Comparison of ENCODE assay signal across 25 cellular contexts in the genomic region with DNA sequence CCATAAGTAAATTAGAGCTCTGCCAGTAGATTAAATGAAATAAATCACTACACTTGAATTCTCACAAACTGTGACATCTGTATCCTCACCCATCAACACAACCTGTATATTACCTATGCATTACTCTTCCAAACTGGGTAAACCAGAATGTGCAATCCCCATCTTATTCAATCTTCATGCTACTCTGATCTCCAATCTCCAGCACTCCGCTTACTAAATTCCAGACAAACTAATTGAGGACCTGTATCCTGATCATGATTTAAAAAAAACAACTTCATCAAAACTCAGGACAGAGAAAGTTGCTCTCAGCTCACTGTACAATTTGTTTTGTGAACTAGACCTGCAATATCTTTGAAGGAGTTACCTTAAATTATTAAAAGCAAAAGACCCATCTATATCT.
DNase-seq lines count a peak whose midpoint lies in the region; ATAC-seq, FAIRE-seq and TF ChIP-seq lines count a peak whose summit lies in the region.
"Had no signal": no experiment of that assay in that cellular context is flagged by ENCODE, and none has a peak within 500 bp of the region (broad histone marks: within the 10 kb centered on the region; RNA-seq: fewer than 3 reads in every experiment).

No MANE protein-coding gene starts in this region.

- no peak overlapping the region for H3K4me2 ChIP-seq in HepG2 (ENCODE audit: low read depth, low read length)

- FAIRE-seq in HepG2 (lab: Jason Lieb, UNC): no peak

- in situ Hi-C loops in HepG2 (cut with HindIII; ENCODE audit: extremely low pct_ligation_motif_present, low pct_unique_long_range_greater_than_20kb): no loop called here

- no TSS peak for BruUV-seq in HepG2 (replicated peaks; lab: Mats Ljungman, UMichigan)

- H3K36me3 Mint-ChIP-seq in CD4-positive, CD25-positive, alpha-beta regulatory T cell: no peaks in the 10 kb centered on the region
- H3K36me3 Mint-ChIP-seq in CD8-positive, alpha-beta memory T cell: peaks cover 0 to 4% (median 0%) of the 10 kb centered on the region in 3 donors
- peaks cover 12% of the 10 kb centered on the region for H3K36me3 Mint-ChIP-seq in activated CD8-positive, alpha-beta T cell treated with anti-CD3 and anti-CD28 coated beads, Interleukin-2, amount 10 ng/mL, durations not matched to agents 7 days and 5 days (ENCODE audit: low read depth)
- H3K36me3 Mint-ChIP-seq in naive thymus-derived CD8-positive, alpha-beta T cell: peaks cover 0 to 4% (median 0%) of the 10 kb centered on the region in 3 donors
- H3K36me3 Mint-ChIP-seq: type B pancreatic cell had no signal

- WGBS in HepG2 (ENCODE audit: low lambda C conversion rate): 100% methylated on average over 1 of the region's 1 CpG

- peak overlapping the region; percentile 42 to 88 (median 62) for H3K4me3 Mint-ChIP-seq in CD4-positive, CD25-positive, alpha-beta regulatory T cell
- H3K4me3 Mint-ChIP-seq in CD8-positive, alpha-beta memory T cell: peak overlapping the region in 2 of 7 donors; percentile 11 to 12
- H3K4me3 Mint-ChIP-seq in activated CD8-positive, alpha-beta T cell treated with anti-CD3 and anti-CD28 coated beads, Interleukin-2, amount 10 ng/mL, durations not matched to agents 7 days and 5 days: no peak overlapping the region
- H3K4me3 Mint-ChIP-seq in naive thymus-derived CD8-positive, alpha-beta T cell: peak overlapping the region in 9 of 10 donors; percentile 5 to 81 (median 41)
- H3K4me3 Mint-ChIP-seq: type B pancreatic cell had no signal

- peak overlapping the region; percentile 70 to 89 (median 81) for H3K27ac Mint-ChIP-seq in CD4-positive, CD25-positive, alpha-beta regulatory T cell
- peak overlapping the region in 5 of 8 donors; percentile 2 to 70 (median 36) for H3K27ac Mint-ChIP-seq in CD8-positive, alpha-beta memory T cell
- peak overlapping the region; percentile 13 for H3K27ac Mint-ChIP-seq in activated CD8-positive, alpha-beta T cell treated with anti-CD3 and anti-CD28 coated beads, Interleukin-2, amount 10 ng/mL, durations not matched to agents 7 days and 5 days
- peak overlapping the region; percentile 23 to 94 (median 68) for H3K27ac Mint-ChIP-seq in naive thymus-derived CD8-positive, alpha-beta T cell
- H3K27ac Mint-ChIP-seq: type B pancreatic cell had no signal

- H3K4me1 ChIP-seq in CD4-positive, CD25-positive, alpha-beta regulatory T cell (ENCODE audit: control insufficient read depth, insufficient read depth, low read length, poor library complexity, severe bottlenecking): peaks cover 97% of the 10 kb centered on the region
- H3K4me1 ChIP-seq in CD8-positive, alpha-beta memory T cell (ENCODE audit: insufficient read depth, low read length): peaks cover 99% of the 10 kb centered on the region
- H3K4me1 ChIP-seq in BE2C (peaks cover 11% of the 10 kb centered on the region), HepG2 (ENCODE audit: insufficient read depth, low read length) (peaks cover 84% of the 10 kb centered on the region)
- H3K4me1 ChIP-seq: prostate gland had no signal

- intact Hi-C loops in HepG2 (cut with micrococcal nuclease; ENCODE audit: unreplicated experiment): no loop called here

- H3K27ac ChIP-seq in CD4-positive, CD25-positive, alpha-beta regulatory T cell (ENCODE audit: insufficient read depth, low read length, poor library complexity, severe bottlenecking): peak overlapping the region; percentile 64
- no peak overlapping the region for H3K27ac ChIP-seq in CD8-positive, alpha-beta memory T cell (ENCODE audit: low read depth, low read length)
- no peak overlapping the region for H3K27ac ChIP-seq in HepG2 (ENCODE audit: extremely low read length, insufficient read depth, low read length)
- H3K27ac ChIP-seq: lower lobe of right lung, prostate gland, WERI-Rb-1 had no signal

- ATAC-seq in CD4-positive, CD25-positive, alpha-beta regulatory T cell (ENCODE audit: low read depth in 2 of 2): no peak
- ATAC-seq in activated CD8-positive, alpha-beta T cell treated with anti-CD3 and anti-CD28 coated beads, Interleukin-2, amount 10 ng/mL, durations not matched to agents 7 days and 5 days: no peak
- no peak for ATAC-seq in naive thymus-derived CD8-positive, alpha-beta T cell
- ATAC-seq in GM21529 (IDR thresholded peaks at IDR 0.05; ENCODE audit: unreplicated experiment): no peak
- no peak for ATAC-seq in GM21360 (IDR thresholded peaks at IDR 0.05; ENCODE audit: unreplicated experiment)
- no peak for ATAC-seq in HepG2
- ATAC-seq: lower lobe of right lung, SK-N-SH treated with all-trans-retinoic acid at 6 μM for 48 hours had no signal

- no peak overlapping the region for H3K9ac ChIP-seq in HepG2 (ENCODE audit: insufficient read depth, low read depth, low read length)

- peaks cover 58 to 96% (median 88%) of the 10 kb centered on the region in 4 donors for H3K4me1 Mint-ChIP-seq in CD4-positive, CD25-positive, alpha-beta regulatory T cell
- H3K4me1 Mint-ChIP-seq in CD8-positive, alpha-beta memory T cell: peaks cover 82 to 98% (median 97%) of the 10 kb centered on the region in 3 donors
- H3K4me1 Mint-ChIP-seq in activated CD8-positive, alpha-beta T cell treated with anti-CD3 and anti-CD28 coated beads, Interleukin-2, amount 10 ng/mL, durations not matched to agents 7 days and 5 days (ENCODE audit: low read depth): peaks cover 64% of the 10 kb centered on the region
- peaks cover 57 to 99% (median 97%) of the 10 kb centered on the region in 4 donors for H3K4me1 Mint-ChIP-seq in naive thymus-derived CD8-positive, alpha-beta T cell

- no peak for DNase-seq in CD4-positive, CD25-positive, alpha-beta regulatory T cell
- DNase-seq in CD8-positive, alpha-beta memory T cell: no peak
- no peak for DNase-seq in activated CD8-positive, alpha-beta T cell treated with anti-CD3 and anti-CD28 coated beads, Interleukin-2, amount 10 ng/mL, durations not matched to agents 7 days and 5 days
- no peak for DNase-seq in naive thymus-derived CD8-positive, alpha-beta T cell
- DNase-seq in BE2C (no peak), HepG2 (ENCODE audit: low spot score) (no peak)
- DNase-seq: Caco-2; cerebellar nuclear complex; DMS79 treated with DMSO at 0.1 percent for 48 hours; glutamatergic neuron; H7; lower lobe of right lung; NCI-H1092 treated with DMSO at 0.1 percent for 48 hours; NCI-H2029 treated with DMSO at 0.1 percent for 48 hours; NCI-H446; OCI-M1; stimulated activated CD4-positive, alpha-beta T cell treated with anti-CD3 and anti-CD28 coated beads, Interleukin-15, amount 100 ng/mL, for 24 hours; T-helper 9 cell; WERI-Rb-1 had no signal

- TF ChIP-seq POLR2A in HepG2 (IDR thresholded peaks at IDR 0.05; ENCODE audit: insufficient read depth in 1 of 2, low read depth in 2 of 2, low read length in 2 of 2): no peak

- CTCF ChIA-PET in CD8-positive, alpha-beta memory T cell (lab: Charles Lee): no interaction called here
- CTCF ChIA-PET in activated CD8-positive, alpha-beta T cell treated with anti-CD3 and anti-CD28 coated beads, Interleukin-2, amount 10 ng/mL, durations not matched to agents 7 days and 5 days (lab: Charles Lee): interaction anchor here (1.6 to 1.9 kb wide), 4 partner anchors 8 to 14 kb away, joined by 3 to 7 read pairs (median 5); no protein-coding TSS in a partner anchor
- CTCF ChIA-PET in HepG2 (lab: Yijun Ruan, JAX; ENCODE audit: low intra/inter-chr PET ratio, low total read pairs): no interaction called here

- peaks cover 82% of the 10 kb centered on the region for H4K20me1 ChIP-seq in HepG2 (ENCODE audit: insufficient read depth, low read length)

- TF ChIP-seq EP300 in HepG2 (IDR thresholded peaks at IDR 0.05; ENCODE audit: low read depth in 2 of 2, low read length in 2 of 2): no peak
- TF ChIP-seq EP300 in HepG2 (CRISPR knock-in tag; IDR thresholded peaks at IDR 0.05; ENCODE audit: borderline replicate concordance): no peak

- POLR2A ChIA-PET in CD8-positive, alpha-beta memory T cell (lab: Charles Lee): no interaction called here
- POLR2A ChIA-PET in activated CD8-positive, alpha-beta T cell treated with anti-CD3 and anti-CD28 coated beads, Interleukin-2, amount 10 ng/mL, durations not matched to agents 7 days and 5 days (lab: Charles Lee): no interaction called here
- POLR2A ChIA-PET in naive thymus-derived CD8-positive, alpha-beta T cell (lab: Charles Lee): interaction anchor here (0.7 kb wide), 1 partner anchor 10 kb away, joined by 3 read pairs; no protein-coding TSS in a partner anchor
- POLR2A ChIA-PET in HepG2 (lab: Yijun Ruan, JAX): no interaction called here

- H3K36me3 ChIP-seq in CD4-positive, CD25-positive, alpha-beta regulatory T cell (ENCODE audit: control insufficient read depth, insufficient read depth, low read length): no peaks in the 10 kb centered on the region
- H3K36me3 ChIP-seq in CD8-positive, alpha-beta memory T cell (ENCODE audit: insufficient read depth, low read length): no peaks in the 10 kb centered on the region
- H3K36me3 ChIP-seq in BE2C (no peaks in the 10 kb centered on the region), HepG2 (replicated peaks in 1 of 2; ENCODE audit: control insufficient read depth in 1 of 2, insufficient read depth in 2 of 2, low read length in 2 of 2) (peaks cover 0 to 5% of the 10 kb centered on the region in 2 experiments; a peak in 1 of 5 replicates)
- H3K36me3 ChIP-seq: lower lobe of right lung, neutrophil, prostate gland, WERI-Rb-1 had no signal

- no peak for TF ChIP-seq CTCF in BE2C (IDR thresholded peaks at IDR 0.05; ENCODE audit: low read depth, low read length)
- TF ChIP-seq CTCF in HepG2 (CRISPR knock-in tag; IDR thresholded peaks at IDR 0.05): no peak

- H3K79me2 ChIP-seq in HepG2 (ENCODE audit: insufficient read depth, low read length): peaks cover 100% of the 10 kb centered on the region

- no peaks in the 10 kb centered on the region for H3K27me3 ChIP-seq in CD4-positive, CD25-positive, alpha-beta regulatory T cell (ENCODE audit: control insufficient read depth, insufficient read depth, low read length)
- no peaks in the 10 kb centered on the region for H3K27me3 ChIP-seq in CD8-positive, alpha-beta memory T cell (ENCODE audit: insufficient read depth, low read length, poor library complexity, severe bottlenecking)
- H3K27me3 ChIP-seq in BE2C: no peaks in the 10 kb centered on the region
- no peaks in the 10 kb centered on the region for H3K27me3 ChIP-seq in HepG2 (ENCODE audit: control insufficient read depth in 1 of 2, insufficient read depth in 2 of 2, low read length in 2 of 2)
- H3K27me3 ChIP-seq: neutrophil had no signal

- no peaks in the 10 kb centered on the region for H3K27me3 Mint-ChIP-seq in CD4-positive, CD25-positive, alpha-beta regulatory T cell
- H3K27me3 Mint-ChIP-seq in CD8-positive, alpha-beta memory T cell: peaks cover 0 to 2% of the 10 kb centered on the region in 2 donors
- no peaks in the 10 kb centered on the region for H3K27me3 Mint-ChIP-seq in activated CD8-positive, alpha-beta T cell treated with anti-CD3 and anti-CD28 coated beads, Interleukin-2, amount 10 ng/mL, durations not matched to agents 7 days and 5 days (ENCODE audit: low read depth)
- H3K27me3 Mint-ChIP-seq in naive thymus-derived CD8-positive, alpha-beta T cell: no peaks in the 10 kb centered on the region
- H3K27me3 Mint-ChIP-seq: type B pancreatic cell had no signal

- no peak for TF ChIP-seq RAD21 in HepG2 (CRISPR knock-in tag; IDR thresholded peaks at IDR 0.05)

- no peaks in the 10 kb centered on the region for H3K9me3 Mint-ChIP-seq in CD4-positive, CD25-positive, alpha-beta regulatory T cell
- no peaks in the 10 kb centered on the region for H3K9me3 Mint-ChIP-seq in CD8-positive, alpha-beta memory T cell
- no peaks in the 10 kb centered on the region for H3K9me3 Mint-ChIP-seq in activated CD8-positive, alpha-beta T cell treated with anti-CD3 and anti-CD28 coated beads, Interleukin-2, amount 10 ng/mL, durations not matched to agents 7 days and 5 days (ENCODE audit: insufficient read depth)
- H3K9me3 Mint-ChIP-seq in naive thymus-derived CD8-positive, alpha-beta T cell: no peaks in the 10 kb centered on the region
- H3K9me3 Mint-ChIP-seq: type B pancreatic cell had no signal

- no peak overlapping the region for H2AFZ ChIP-seq in HepG2 (ENCODE audit: low read length)

- H3K4me3 ChIP-seq in CD4-positive, CD25-positive, alpha-beta regulatory T cell (ENCODE audit: low read depth, low read length): peak overlapping the region; percentile 39
- no peak overlapping the region for H3K4me3 ChIP-seq in CD8-positive, alpha-beta memory T cell (ENCODE audit: low read length)
- H3K4me3 ChIP-seq in BE2C (ENCODE audit: low read depth, low read length) (no peak overlapping the region), HepG2 (replicated peaks in 1 of 3; ENCODE audit: insufficient read depth in 1 of 3, low read depth in 2 of 3, low read length in 3 of 3) (no peak overlapping the region)
- H3K4me3 ChIP-seq: lower lobe of right lung, prostate gland had no signal

- no peaks in the 10 kb centered on the region for H3K9me3 ChIP-seq in CD4-positive, CD25-positive, alpha-beta regulatory T cell (ENCODE audit: control insufficient read depth in 2 of 2, low read length in 2 of 2)
- no peaks in the 10 kb centered on the region for H3K9me3 ChIP-seq in CD8-positive, alpha-beta memory T cell (ENCODE audit: low read length)
- no peaks in the 10 kb centered on the region for H3K9me3 ChIP-seq in BE2C
- no peaks in the 10 kb centered on the region for H3K9me3 ChIP-seq in HepG2 (ENCODE audit: low read length)
- H3K9me3 ChIP-seq: Caco-2, lower lobe of right lung, neutrophil, prostate gland had no signal

Comparison
In these comparisons a context has a peak if more than half of its experiments do, and no peak if none do; other contexts are left out.
1. H3K27ac Mint-ChIP-seq: peak in every context shown above with its lines; median percentile 81 in CD4-positive, CD25-positive, alpha-beta regulatory T cell; 68 in naive thymus-derived CD8-positive, alpha-beta T cell; 36 in CD8-positive, alpha-beta memory T cell; 13 in activated CD8-positive, alpha-beta T cell treated with anti-CD3 and anti-CD28 coated beads, Interleukin-2, amount 10 ng/mL, durations not matched to agents 7 days and 5 days.